In the genomic region with DNA sequence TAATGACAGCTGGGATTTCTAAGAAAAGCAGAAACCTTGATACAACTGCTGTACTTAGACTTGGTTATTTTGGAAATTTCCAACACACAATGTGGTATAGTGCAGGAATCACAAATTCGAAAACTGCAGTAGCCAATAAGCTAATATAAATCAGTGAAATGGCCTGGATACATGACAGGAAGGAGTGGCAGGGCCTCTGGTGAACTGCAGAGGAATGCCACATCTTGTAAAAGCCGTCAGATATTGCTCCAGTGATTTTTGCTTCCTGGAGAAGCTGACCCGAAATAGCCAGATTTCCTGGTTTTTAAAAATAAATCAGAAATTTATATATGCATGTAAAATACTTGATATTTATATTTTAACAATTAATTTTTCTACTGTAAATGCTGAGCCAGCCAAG, we compare ENCODE assay signal across 17 cellular contexts.
DNase-seq lines count a peak whose midpoint lies in the region; ATAC-seq, FAIRE-seq and TF ChIP-seq lines count a peak whose summit lies in the region.
"Had no signal": no experiment of that assay in that cellular context is flagged by ENCODE, and none has a peak within 500 bp of the region (broad histone marks: within the 10 kb centered on the region; RNA-seq: fewer than 3 reads in every experiment).

No MANE protein-coding gene starts in this region.

- TF ChIP-seq POLR2A in ovary (IDR thresholded peaks at IDR 0.05): no peak

- peak overlapping the region; percentile 3 for H3K9ac ChIP-seq in iPS-15b (ENCODE audit: low read depth, low read length)
- no peak overlapping the region for H3K9ac ChIP-seq in smooth muscle cell (ENCODE audit: low read depth)

- H4K20me1 ChIP-seq in smooth muscle cell (ENCODE audit: low read depth): no peaks in the 10 kb centered on the region

- no peak for TF ChIP-seq CTCF in mucosa of descending colon (IDR thresholded peaks at IDR 0.05)
- no peak for TF ChIP-seq CTCF in ovary (IDR thresholded peaks at IDR 0.05)
- no peak for TF ChIP-seq CTCF in smooth muscle cell (IDR thresholded peaks at IDR 0.05; ENCODE audit: borderline replicate concordance, insufficient read depth, poor library complexity, severe bottlenecking)

- no peaks in the 10 kb centered on the region for H3F3A ChIP-seq in smooth muscle cell (ENCODE audit: low read depth)

- H3K4me2 ChIP-seq in smooth muscle cell: no peak overlapping the region
- H3K4me2 ChIP-seq: A549, GM23338 had no signal

- no peaks in the 10 kb centered on the region for H3K9me3 ChIP-seq in iPS-15b (ENCODE audit: control insufficient read depth, insufficient read depth, low read length)
- H3K9me3 ChIP-seq in mucosa of descending colon: no peaks in the 10 kb centered on the region
- H3K9me3 ChIP-seq in ovary: no peaks in the 10 kb centered on the region
- H3K9me3 ChIP-seq in smooth muscle cell (replicated peaks; ENCODE audit: low read depth): no peaks in the 10 kb centered on the region
- H3K9me3 ChIP-seq: A549, Caco-2 had no signal

- no peaks in the 10 kb centered on the region for H3K79me2 ChIP-seq in smooth muscle cell (ENCODE audit: low read depth)

- 63 to 76% (median 72%) methylated on average over 3 of the region's 3 CpGs for WGBS in ovary, 3 donors
- WGBS in smooth muscle cell (ENCODE audit: low lambda C conversion rate): 62% methylated on average over 3 of the region's 3 CpGs

- H3K4me3 ChIP-seq in iPS-15b (ENCODE audit: low read depth, low read length): peak overlapping the region; percentile 68
- H3K4me3 ChIP-seq in mucosa of descending colon: no peak overlapping the region
- H3K4me3 ChIP-seq in ovary: no peak overlapping the region
- no peak overlapping the region for H3K4me3 ChIP-seq in smooth muscle cell
- H3K4me3 ChIP-seq: A549, GM23338 had no signal

- DNase-seq in HTR-8/SVneo (ENCODE audit: insufficient read length, low spot score): peak; percentile 12
- DNase-seq in mucosa of descending colon: peak in 1 of 3 donors; percentile 24
- no peak for DNase-seq in ovary
- no peak for DNase-seq in smooth muscle cell (lab: John Stamatoyannopoulos, UW; ENCODE audit: unreplicated experiment)
- DNase-seq: AML-193; Caco-2; CD4-positive, alpha-beta T cell; GDM1; H9 had no signal

- H2AFZ ChIP-seq in smooth muscle cell (ENCODE audit: low read depth): no peak overlapping the region
- H2AFZ ChIP-seq: GM23338 had no signal

- ATAC-seq in mucosa of descending colon: peak; percentile 73
- ATAC-seq in HG03135 (IDR thresholded peaks at IDR 0.05; ENCODE audit: unreplicated experiment): no peak
- ATAC-seq: A549, GM23338 had no signal

- no peak for FAIRE-seq in HTR-8/SVneo (lab: Jason Lieb, UNC)
- FAIRE-seq: A549, D721Med, GM12892, GM18507 had no signal

- TF ChIP-seq EP300 in ovary (IDR thresholded peaks at IDR 0.05): no peak

- peaks cover 31% of the 10 kb centered on the region for H3K4me1 ChIP-seq in iPS-15b (ENCODE audit: control insufficient read depth, insufficient read depth, low read length)
- no peaks in the 10 kb centered on the region for H3K4me1 ChIP-seq in mucosa of descending colon (ENCODE audit: low read depth)
- no peaks in the 10 kb centered on the region for H3K4me1 ChIP-seq in ovary (ENCODE audit: insufficient read depth)
- H3K4me1 ChIP-seq in smooth muscle cell (ENCODE audit: low read depth): no peaks in the 10 kb centered on the region
- H3K4me1 ChIP-seq: Caco-2 had no signal

- H3K36me3 ChIP-seq in iPS-15b (ENCODE audit: control insufficient read depth, insufficient read depth, low read length): no peaks in the 10 kb centered on the region
- H3K36me3 ChIP-seq in mucosa of descending colon (ENCODE audit: low read depth): no peaks in the 10 kb centered on the region
- no peaks in the 10 kb centered on the region for H3K36me3 ChIP-seq in ovary
- no peaks in the 10 kb centered on the region for H3K36me3 ChIP-seq in smooth muscle cell (ENCODE audit: low read depth)

- H3K27me3 ChIP-seq in iPS-15b (ENCODE audit: control insufficient read depth, insufficient read depth, low read length): no peaks in the 10 kb centered on the region
- no peaks in the 10 kb centered on the region for H3K27me3 ChIP-seq in ovary
- peaks cover 8% of the 10 kb centered on the region for H3K27me3 ChIP-seq in smooth muscle cell (ENCODE audit: low read depth)

- no peak overlapping the region for H3K27ac ChIP-seq in ovary
- H3K27ac ChIP-seq in smooth muscle cell (ENCODE audit: low read depth): no peak overlapping the region
- H3K27ac ChIP-seq: A549, C4-2B had no signal

- intact Hi-C loops in mucosa of descending colon (cut with DNase I, micrococcal nuclease): no loop called here
- intact Hi-C loops in ovary (cut with DNase I): no loop called here
